ENCODE assay signal across 1 cellular context in the genomic region with DNA sequence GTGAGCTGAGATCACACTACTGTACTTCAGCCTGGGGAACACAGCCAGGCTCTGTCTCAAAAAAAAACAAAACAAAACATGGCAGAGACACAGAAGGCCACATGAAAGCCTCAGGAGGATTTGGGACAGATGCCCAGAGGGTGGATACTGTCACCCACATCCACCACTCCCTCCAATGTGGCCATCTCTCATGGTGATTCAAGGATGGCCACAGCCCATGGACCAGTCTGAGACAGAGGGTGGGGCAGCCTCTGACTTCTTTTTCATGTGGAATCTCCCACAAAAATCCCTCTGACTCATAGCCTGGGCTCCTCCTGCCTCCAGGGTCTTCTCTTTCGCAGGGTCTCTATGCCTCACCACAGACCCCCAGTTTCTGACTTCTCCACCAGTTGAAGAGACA.
TF ChIP-seq lines count a peak whose summit lies in the region.

No MANE protein-coding gene starts in this region.

TF ChIP-seq in IMR-90, 13 proteins besides CTCF, POLR2A, EP300 and RAD21:
- TF ChIP-seq MAFK (IDR thresholded peaks at IDR 0.05; ENCODE audit: low read depth, low read length) (no peak), NFE2L2 (IDR thresholded peaks at IDR 0.05; ENCODE audit: low read depth, low read length) (no peak), FOS (IDR thresholded peaks at IDR 0.05; ENCODE audit: low read depth, low read length) (no peak), SMC3 (IDR thresholded peaks at IDR 0.05; ENCODE audit: low read depth, low read length) (no peak), MAZ (IDR thresholded peaks at IDR 0.05; ENCODE audit: borderline replicate concordance, low read depth, low read length) (no peak), MXI1 (IDR thresholded peaks at IDR 0.05; ENCODE audit: borderline replicate concordance, low read depth, low read length) (no peak), BHLHE40 (IDR thresholded peaks at IDR 0.05; ENCODE audit: low read depth, low read length) (no peak), RFX5 (IDR thresholded peaks at IDR 0.05; ENCODE audit: low read depth, low read length) (no peak), CEBPB (IDR thresholded peaks at IDR 0.05; ENCODE audit: low read depth, low read length) (no peak), RCOR1 (IDR thresholded peaks at IDR 0.05; ENCODE audit: insufficient replicate concordance, low read length) (no peak)
- TF ChIP-seq, protein P1, sequence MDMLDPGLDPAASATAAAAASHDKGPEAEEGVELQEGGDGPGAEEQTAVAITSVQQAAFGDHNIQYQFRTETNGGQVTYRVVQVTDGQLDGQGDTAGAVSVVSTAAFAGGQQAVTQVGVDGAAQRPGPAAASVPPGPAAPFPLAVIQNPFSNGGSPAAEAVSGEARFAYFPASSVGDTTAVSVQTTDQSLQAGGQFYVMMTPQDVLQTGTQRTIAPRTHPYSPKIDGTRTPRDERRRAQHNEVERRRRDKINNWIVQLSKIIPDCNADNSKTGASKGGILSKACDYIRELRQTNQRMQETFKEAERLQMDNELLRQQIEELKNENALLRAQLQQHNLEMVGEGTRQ (IDR thresholded peaks at IDR 0.05; ENCODE audit: low read depth, low read length): no peak
